19 cellular contexts compared by ENCODE assay signal in the genomic region with DNA sequence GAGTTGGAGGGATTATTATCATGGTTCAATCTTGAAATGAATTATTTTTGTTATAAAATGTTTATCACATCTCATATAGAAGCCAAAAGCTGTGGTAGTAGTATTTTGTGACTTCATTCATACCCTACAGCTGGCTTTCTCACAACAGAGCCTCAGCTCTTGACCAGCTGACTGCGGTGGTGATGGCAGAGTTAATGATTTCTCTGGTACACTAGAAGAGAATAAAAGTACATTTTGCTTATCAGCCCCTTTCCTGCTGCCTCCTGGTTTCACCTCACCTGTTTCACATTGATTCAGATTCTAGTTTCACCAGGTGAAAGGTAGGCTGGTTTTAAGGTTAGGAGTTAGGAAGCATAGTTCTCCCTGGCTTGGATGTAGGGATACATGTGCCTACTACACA. TPM values are rescaled to one million over a fixed set of nuclear protein-coding genes. Genes with fewer than 3 reads are reported as not detected.
DNase-seq lines count a peak whose midpoint lies in the region; ATAC-seq, FAIRE-seq and TF ChIP-seq lines count a peak whose summit lies in the region.
"Had no signal": no experiment of that assay in that cellular context is flagged by ENCODE, and none has a peak within 500 bp of the region (broad histone marks: within the 10 kb centered on the region; RNA-seq: fewer than 3 reads in every experiment).

No MANE protein-coding gene starts in this region.

- no peaks in the 10 kb centered on the region for H3K4me1 Mint-ChIP-seq in type B pancreatic cell (ENCODE audit: unreplicated experiment)
- H3K4me1 Mint-ChIP-seq: GM23338 had no signal

- peak overlapping the region; percentile 70 for H3K27ac Mint-ChIP-seq in type B pancreatic cell
- H3K27ac Mint-ChIP-seq: activated CD8-positive, alpha-beta memory T cell treated with anti-CD3 and anti-CD28 coated beads, Interleukin-2, amount 10 ng/mL, durations not matched to agents 7 days and 5 days; GM23338 had no signal

- no peak overlapping the region for H3K4me3 Mint-ChIP-seq in type B pancreatic cell
- H3K4me3 Mint-ChIP-seq: activated CD8-positive, alpha-beta memory T cell treated with anti-CD3 and anti-CD28 coated beads, Interleukin-2, amount 10 ng/mL, durations not matched to agents 7 days and 5 days; central memory CD8-positive, alpha-beta T cell; GM23338 had no signal

- H3K9me3 Mint-ChIP-seq in type B pancreatic cell: no peaks in the 10 kb centered on the region
- H3K9me3 Mint-ChIP-seq: GM23338 had no signal

- TF ChIP-seq CTCF in type B pancreatic cell (conservative IDR thresholded peaks at IDR 0.05): no peak

- no peaks in the 10 kb centered on the region for H3K27me3 Mint-ChIP-seq in type B pancreatic cell
- H3K27me3 Mint-ChIP-seq: activated CD8-positive, alpha-beta memory T cell treated with anti-CD3 and anti-CD28 coated beads, Interleukin-2, amount 10 ng/mL, durations not matched to agents 7 days and 5 days; central memory CD8-positive, alpha-beta T cell had no signal

- peaks cover 3% of the 10 kb centered on the region for H3K36me3 Mint-ChIP-seq in type B pancreatic cell

- peak; percentile 58 for ATAC-seq in GM19324 (IDR thresholded peaks at IDR 0.05; ENCODE audit: low FRiP score, unreplicated experiment)
- peak; percentile 64 for ATAC-seq in HG02759 (IDR thresholded peaks at IDR 0.05; ENCODE audit: unreplicated experiment)
- ATAC-seq in HG03457 (IDR thresholded peaks at IDR 0.05; ENCODE audit: unreplicated experiment): peak; percentile 53
- ATAC-seq: activated CD8-positive, alpha-beta memory T cell treated with anti-CD3 and anti-CD28 coated beads, Interleukin-2, amount 10 ng/mL, durations not matched to agents 7 days and 5 days; GM23338; lower lobe of right lung had no signal

- no peak for DNase-seq in type B pancreatic cell (ENCODE audit: extremely low spot score, unreplicated experiment)
- DNase-seq in frontal cortex (ENCODE audit: low spot score in 2 of 2): no peak
- DNase-seq in stimulated activated CD4-positive, alpha-beta T cell treated with anti-CD3 and anti-CD28 coated beads, Interleukin-4, amount 100 ng/mL, for 1 hour: no peak
- DNase-seq in activated naive CD4-positive, alpha-beta T cell treated with Interleukin-2 at 50 U/mL for 16 hours: no peak
- DNase-seq: activated CD4-positive, CD25-positive, alpha-beta regulatory T cell treated with anti-CD3 and anti-CD28 coated beads, Interleukin-2, amount 50 U/mL, for 72 hours; activated CD8-positive, alpha-beta memory T cell treated with anti-CD3 and anti-CD28 coated beads, Interleukin-2, amount 10 ng/mL, durations not matched to agents 7 days and 5 days; activated gamma-delta T cell; BE2C; lower lobe of right lung; MV-4-11; NCI-H2029; NCI-H524 treated with DMSO at 0.1 percent for 48 hours; T1000; testis had no signal

- no peak for FAIRE-seq in frontal cortex (lab: Jason Lieb, UNC)

RNA-seq across cellular contexts. Expression of a gene that starts 55.7 kb away (rescaled TPM):
- 7.8 and 9.6 TPM in 2 replicates for total RNA-seq in type B pancreatic cell (ENCODE audit: low replicate concordance)
- 10.2 TPM for total RNA-seq in frontal cortex
